ENCODE assay signal across 28 cellular contexts in the genomic region with DNA sequence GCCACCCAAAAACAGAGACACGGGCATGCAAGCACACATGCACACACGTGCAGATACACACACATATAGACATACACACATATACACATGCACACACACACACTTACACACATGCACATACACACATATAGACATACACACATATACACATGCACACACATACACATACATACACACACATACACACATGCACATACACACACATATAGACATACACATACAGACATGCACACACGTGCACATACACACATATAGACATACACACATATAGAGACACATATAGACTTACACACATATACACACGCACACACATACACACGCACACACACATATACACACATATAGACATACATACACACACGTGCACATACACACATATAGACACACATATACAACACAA.
DNase-seq lines count a peak whose midpoint lies in the region; ATAC-seq, FAIRE-seq and TF ChIP-seq lines count a peak whose summit lies in the region.
"Had no signal": no experiment of that assay in that cellular context is flagged by ENCODE, and none has a peak within 500 bp of the region (broad histone marks: within the 10 kb centered on the region; RNA-seq: fewer than 3 reads in every experiment).

No MANE protein-coding gene starts in this region.

- POLR2A ChIA-PET in HEK293 (lab: Yijun Ruan, JAX), result interaction anchor here (0.8 kb wide), 1 partner anchor 43 kb away, joined by 3 read pairs; no protein-coding TSS in a partner anchor
- POLR2A ChIA-PET in H1 (lab: Charles Lee; ENCODE audit: partially characterized antibody), result interaction anchor here (1.2 kb wide), 1 partner anchor 27 kb away, joined by 3 read pairs; no protein-coding TSS in a partner anchor

- no peaks in the 10 kb centered on the region for H3K9me3 Mint-ChIP-seq in activated naive CD8-positive, alpha-beta T cell (ENCODE audit: low read depth)
- H3K9me3 Mint-ChIP-seq in activated naive CD8-positive, alpha-beta T cell treated with anti-CD3 and anti-CD28 coated beads for 36 hours, result peaks cover 7% of the 10 kb centered on the region
- peaks cover 9% of the 10 kb centered on the region for H3K9me3 Mint-ChIP-seq in progenitor cell of endocrine pancreas (ENCODE audit: low read depth)
- H3K9me3 Mint-ChIP-seq: activated naive CD4-positive, alpha-beta T cell treated with anti-CD3 and anti-CD28 coated beads, Interleukin-2, amount 50 U/mL, for 24 hours had no signal

- H2BK15ac ChIP-seq in H1 (ENCODE audit: low read length), result no peak overlapping the region

- no peaks in the 10 kb centered on the region for H3K79me1 ChIP-seq in H1 (ENCODE audit: low read depth, low read length)

- no peak overlapping the region for H3K23ac ChIP-seq in H1 (ENCODE audit: insufficient read length)

- TF ChIP-seq CTCF in HEK293 (tag by site-specific recombination; IDR thresholded peaks at IDR 0.05) (no peak), H1 (IDR thresholded peaks at IDR 0.05; ENCODE audit: control extremely low read depth in 1 of 3, insufficient read depth in 1 of 3, low read depth in 1 of 3, low read length in 3 of 3) (no peak), progenitor cell of endocrine pancreas (IDR thresholded peaks at IDR 0.05; ENCODE audit: unreplicated experiment) (no peak)

- CTCF ChIA-PET in HEK293 (lab: Yijun Ruan, JAX) (no interaction called here), H1 (lab: Charles Lee; ENCODE audit: partially characterized antibody) (interaction anchor here (1.0 kb wide), 1 partner anchor 44 kb away, joined by 3 read pairs; no protein-coding TSS in a partner anchor)

- no peak overlapping the region for H2BK20ac ChIP-seq in H1 (ENCODE audit: low read length)

- no peak overlapping the region for H3K4me2 ChIP-seq in H1 (ENCODE audit: insufficient read depth in 1 of 2, low read depth in 2 of 2, low read length in 2 of 2)
- H3K4me2 ChIP-seq: smooth muscle cell had no signal

- no peak for FAIRE-seq in H1 (lab: Jason Lieb, UNC)

- H3K4me3 Mint-ChIP-seq in activated naive CD8-positive, alpha-beta T cell, result peak overlapping the region; percentile 2
- no peak overlapping the region for H3K4me3 Mint-ChIP-seq in activated naive CD8-positive, alpha-beta T cell treated with anti-CD3 and anti-CD28 coated beads for 36 hours
- no peak overlapping the region for H3K4me3 Mint-ChIP-seq in progenitor cell of endocrine pancreas (ENCODE audit: low read depth)
- H3K4me3 Mint-ChIP-seq: activated B cell treated with CpG ODN at 0.5 μM for 24 hours; activated naive CD4-positive, alpha-beta T cell treated with anti-CD3 and anti-CD28 coated beads, Interleukin-2, amount 50 U/mL, for 24 hours; activated T-cell treated with anti-CD3 and anti-CD28 coated beads, Interleukin-2, amount 50 U/mL, for 4 hours had no signal

- H2BK12ac ChIP-seq in H1 (ENCODE audit: low read depth, low read length), result no peak overlapping the region

- DNase-seq in activated naive CD8-positive, alpha-beta T cell treated with anti-CD3 and anti-CD28 coated beads for 36 hours, result no peak
- DNase-seq in H1 (ENCODE audit: low read depth in 1 of 2, low spot score in 2 of 2) (no peak), progenitor cell of endocrine pancreas (ENCODE audit: low spot score, unreplicated experiment) (no peak), NCI-H146 (lab: John Stamatoyannopoulos, UW) (no peak)
- DNase-seq: activated B cell treated with CpG ODN at 0.5 μM for 24 hours; activated CD8-positive, alpha-beta memory T cell treated with anti-CD3 and anti-CD28 coated beads for 24 hours; activated T-cell treated with anti-CD3 and anti-CD28 coated beads, Interleukin-2, amount 50 U/mL, for 4 hours; Calu3; cerebellar nuclear complex; DND-41; kidney glomerular epithelial cell; mammary epithelial cell; NCI-H1105; NCI-H2029; NCI-H345; NCI-H774; occipital lobe had no signal

- H3K36me3 Mint-ChIP-seq in activated naive CD8-positive, alpha-beta T cell, result no peaks in the 10 kb centered on the region
- no peaks in the 10 kb centered on the region for H3K36me3 Mint-ChIP-seq in activated naive CD8-positive, alpha-beta T cell treated with anti-CD3 and anti-CD28 coated beads for 36 hours
- H3K36me3 Mint-ChIP-seq in progenitor cell of endocrine pancreas (ENCODE audit: insufficient read depth), result peaks cover 2% of the 10 kb centered on the region

- peaks cover 15% of the 10 kb centered on the region for H3K4me1 Mint-ChIP-seq in activated naive CD8-positive, alpha-beta T cell (ENCODE audit: low read depth)
- peaks cover 6% of the 10 kb centered on the region for H3K4me1 Mint-ChIP-seq in activated naive CD8-positive, alpha-beta T cell treated with anti-CD3 and anti-CD28 coated beads for 36 hours
- H3K4me1 Mint-ChIP-seq in progenitor cell of endocrine pancreas (ENCODE audit: low read depth), result no peaks in the 10 kb centered on the region

- no peaks in the 10 kb centered on the region for H3K4me1 ChIP-seq in HEK293 (ENCODE audit: control insufficient read depth, insufficient read depth, low read length)
- H3K4me1 ChIP-seq in H1 (replicated peaks in 1 of 4; ENCODE audit: control insufficient read depth in 3 of 4, insufficient read depth in 4 of 4, low read length in 3 of 4), result no peaks in the 10 kb centered on the region; a peak in 1 of 7 replicates
- H3K4me1 ChIP-seq: HAP-1, testis had no signal

- no peak overlapping the region for H3K4ac ChIP-seq in H1 (replicated peaks; ENCODE audit: insufficient read length, low read depth, low read length)

- no peaks in the 10 kb centered on the region for H3K79me2 ChIP-seq in H1 (ENCODE audit: control insufficient read depth in 1 of 2, insufficient read depth in 2 of 2, low read length in 2 of 2)

- H2BK120ac ChIP-seq in H1 (replicated peaks; ENCODE audit: low read depth, low read length), result no peak overlapping the region

- H3K18ac ChIP-seq in H1 (ENCODE audit: extremely low read depth, low read length), result no peak overlapping the region

- no peak overlapping the region for H3K56ac ChIP-seq in H1 (replicated peaks; ENCODE audit: insufficient read length, low read depth, low read length)

- H4K8ac ChIP-seq in H1 (ENCODE audit: extremely low read depth, insufficient read depth, low read length), result no peak overlapping the region

- no peak overlapping the region for H3K14ac ChIP-seq in H1 (ENCODE audit: insufficient read length)

- no peak for TF ChIP-seq RAD21 in H1 (IDR thresholded peaks at IDR 0.05 in 1 of 2, conservative IDR thresholded peaks at IDR 0.05 in 1 of 2; ENCODE audit: low read depth in 2 of 2, low read length in 2 of 2)

- no peaks in the 10 kb centered on the region for H3K27me3 ChIP-seq in H1 (replicated peaks in 1 of 4; ENCODE audit: control insufficient read depth in 3 of 4, extremely low read depth in 1 of 4, insufficient read depth in 3 of 4, low read length in 3 of 4)
- H3K27me3 ChIP-seq: testis had no signal

- 61% methylated on average over 6 of the region's 6 CpGs; no CpG with 5 or more reads in 1 of the 2 experiments for WGBS in H1 (ENCODE audit: extremely low coverage in 1 of 2, insufficient coverage in 1 of 2, insufficient read length in 1 of 2, insufficient replicate concordance in 2 of 2, low coverage in 1 of 2, low lambda C conversion rate in 2 of 2, missing lambda C conversion rate in 1 of 2), 2 experiments

- no peak overlapping the region for H4K5ac ChIP-seq in H1 (ENCODE audit: insufficient read length, low read depth, low read length)

- H3K27ac ChIP-seq in HEK293 (ENCODE audit: extremely low read depth, low read depth, low read length) (no peak overlapping the region), H1 (ENCODE audit: low read depth, low read length) (no peak overlapping the region)
- H3K27ac ChIP-seq: epithelial cell of prostate had no signal

- no peak overlapping the region for H2BK5ac ChIP-seq in H1 (ENCODE audit: low read depth, low read length)

- TF ChIP-seq EP300 in H1 (IDR thresholded peaks at IDR 0.05; ENCODE audit: borderline replicate concordance in 1 of 2, low read depth in 2 of 2, low read length in 2 of 2), result no peak

- H4K20me1 ChIP-seq in H1 (replicated peaks in 1 of 2; ENCODE audit: control insufficient read depth in 1 of 2, insufficient read depth in 2 of 2, low read length in 2 of 2), result peaks cover 0 to 2% of the 10 kb centered on the region in 2 experiments

- no peaks in the 10 kb centered on the region for H3K27me3 Mint-ChIP-seq in activated naive CD8-positive, alpha-beta T cell
- no peaks in the 10 kb centered on the region for H3K27me3 Mint-ChIP-seq in activated naive CD8-positive, alpha-beta T cell treated with anti-CD3 and anti-CD28 coated beads for 36 hours
- no peaks in the 10 kb centered on the region for H3K27me3 Mint-ChIP-seq in progenitor cell of endocrine pancreas
- H3K27me3 Mint-ChIP-seq: activated B cell treated with CpG ODN at 0.5 μM for 24 hours; activated naive CD4-positive, alpha-beta T cell treated with anti-CD3 and anti-CD28 coated beads, Interleukin-2, amount 50 U/mL, for 24 hours; IgD-negative memory B cell had no signal

- H4K91ac ChIP-seq in H1 (replicated peaks; ENCODE audit: insufficient read length, low read length), result no peak overlapping the region

- no peak overlapping the region for H3K27ac Mint-ChIP-seq in activated naive CD8-positive, alpha-beta T cell
- no peak overlapping the region for H3K27ac Mint-ChIP-seq in activated naive CD8-positive, alpha-beta T cell treated with anti-CD3 and anti-CD28 coated beads for 36 hours
- peak overlapping the region; percentile 27 for H3K27ac Mint-ChIP-seq in progenitor cell of endocrine pancreas
- H3K27ac Mint-ChIP-seq: activated naive CD4-positive, alpha-beta T cell treated with anti-CD3 and anti-CD28 coated beads, Interleukin-2, amount 50 U/mL, for 24 hours had no signal

- H3K9ac ChIP-seq in H1 (replicated peaks in 1 of 4; ENCODE audit: extremely low read depth in 1 of 4, low read depth in 3 of 4, low read length in 3 of 4), result no peak overlapping the region

- no peaks in the 10 kb centered on the region for H3K36me3 ChIP-seq in HEK293 (ENCODE audit: control insufficient read depth in 2 of 2, insufficient read depth in 1 of 2, low read length in 2 of 2)
- no peaks in the 10 kb centered on the region for H3K36me3 ChIP-seq in H1 (ENCODE audit: control insufficient read depth in 2 of 4, insufficient read depth in 4 of 4, low read length in 3 of 4)
- H3K36me3 ChIP-seq: HAP-1 had no signal

- TF ChIP-seq POLR2A in H1 (IDR thresholded peaks at IDR 0.05; ENCODE audit: control extremely low read depth in 1 of 2, low read depth in 2 of 2, low read length in 2 of 2), result no peak

- H2AFZ ChIP-seq in H1 (ENCODE audit: low read length), result no peak overlapping the region

- H3K23me2 ChIP-seq in H1 (ENCODE audit: low read depth, low read length), result peaks cover 3% of the 10 kb centered on the region; the same call in 1 of the 2 replicates

- H3K9me3 ChIP-seq in HEK293 (ENCODE audit: control insufficient read depth, insufficient read depth, low read depth, low read length) (no peaks in the 10 kb centered on the region), H1 (ENCODE audit: insufficient read depth in 2 of 2, low read depth in 1 of 2, low read length in 1 of 2) (no peaks in the 10 kb centered on the region; a peak in 1 of 4 replicates)
- H3K9me3 ChIP-seq: HAP-1, testis had no signal

- H3K4me3 ChIP-seq in HEK293 (ENCODE audit: low read depth, low read length), result no peak overlapping the region
- no peak overlapping the region for H3K4me3 ChIP-seq in H1 (ENCODE audit: extremely low read depth in 1 of 4, insufficient read depth in 2 of 4, low read depth in 3 of 4, low read length in 4 of 4)
- H3K4me3 ChIP-seq: HAP-1, smooth muscle cell, testis had no signal

- no peak for ATAC-seq in HG02870 (IDR thresholded peaks at IDR 0.05; ENCODE audit: unreplicated experiment)
- no peak for ATAC-seq in HG03469 (IDR thresholded peaks at IDR 0.05; ENCODE audit: unreplicated experiment)
- ATAC-seq: activated T-cell treated with anti-CD3 and anti-CD28 coated beads, Interleukin-2, amount 50 U/mL, for 4 hours; SK-N-SH treated with all-trans-retinoic acid at 6 μM for 48 hours had no signal

- H2AK5ac ChIP-seq in H1 (ENCODE audit: low read depth, low read length), result 0 out of 2 replicates have a peak overlapping the region, but pooled peaks have one; percentile 20
